ENCODE assay signal across 21 cellular contexts in genomic region chr19:19006213-19006612, GRCh38. TPM values are rescaled to one million over a fixed set of nuclear protein-coding genes. Genes with fewer than 3 reads are reported as not detected.
DNase-seq lines count a peak whose midpoint lies in the region; ATAC-seq and TF ChIP-seq lines count a peak whose summit lies in the region.
"Had no signal": no experiment of that assay in that cellular context is flagged by ENCODE, and none has a peak within 500 bp of the region (broad histone marks: within the 10 kb centered on the region; RNA-seq: fewer than 3 reads in every experiment).

No MANE protein-coding gene starts in this region.

- no peak overlapping the region for H3K27ac Mint-ChIP-seq in activated T-helper 1 cell treated with anti-CD3 and anti-CD28 coated beads, Interleukin-12 subunit alpha, Interleukin-12 subunit beta, Interleukin-2, Interleukin-4 antibody, amounts not matched to agents 30 ng/mL and 10 ng/mL and 1 ng/mL, durations not matched to agents 14 hours and 24 hours and 36 hours
- H3K27ac Mint-ChIP-seq: CD8-positive, alpha-beta T cell had no signal

- no peak overlapping the region for H3K27ac ChIP-seq in left ventricle myocardium inferior (replicated peaks)
- H3K27ac ChIP-seq: BLaER1 had no signal

- ATAC-seq in left ventricle myocardium superior, result peak; percentile 62
- ATAC-seq: CD8-positive, alpha-beta T cell; GM12878 had no signal

- TF ChIP-seq CTCF in left ventricle myocardium inferior (IDR thresholded peaks at IDR 0.05; ENCODE audit: borderline replicate concordance) (no peak), astrocyte of the cerebellum (IDR thresholded peaks at IDR 0.05; ENCODE audit: low read depth, low read length, missing control alignments) (no peak), fibroblast of the aortic adventitia (IDR thresholded peaks at IDR 0.05; ENCODE audit: insufficient read depth, low read length) (no peak)

- no peaks in the 10 kb centered on the region for H3K4me1 Mint-ChIP-seq in activated T-helper 1 cell treated with anti-CD3 and anti-CD28 coated beads, Interleukin-12 subunit alpha, Interleukin-12 subunit beta, Interleukin-2, Interleukin-4 antibody, amounts not matched to agents 30 ng/mL and 10 ng/mL and 1 ng/mL, durations not matched to agents 14 hours and 24 hours and 36 hours (ENCODE audit: low read depth)

- H3K4me3 ChIP-seq in left ventricle myocardium inferior (no peak overlapping the region), astrocyte of the cerebellum (ENCODE audit: low read depth, low read length) (no peak overlapping the region), fibroblast of the aortic adventitia (ENCODE audit: low read depth, low read length) (no peak overlapping the region)
- H3K4me3 ChIP-seq: BLaER1, GM12878 had no signal

- H3K9me3 ChIP-seq in left ventricle myocardium inferior (replicated peaks), result no peaks in the 10 kb centered on the region
- H3K9me3 ChIP-seq: BLaER1, SK-N-SH had no signal

- no peaks in the 10 kb centered on the region for H3K27me3 Mint-ChIP-seq in activated T-helper 1 cell treated with anti-CD3 and anti-CD28 coated beads, Interleukin-12 subunit alpha, Interleukin-12 subunit beta, Interleukin-2, Interleukin-4 antibody, amounts not matched to agents 30 ng/mL and 10 ng/mL and 1 ng/mL, durations not matched to agents 14 hours and 24 hours and 36 hours (ENCODE audit: insufficient read depth)

- intact Hi-C loops in left ventricle myocardium superior (cut with micrococcal nuclease), result no loop called here
- intact Hi-C loops in left ventricle myocardium inferior (cut with micrococcal nuclease), result no loop called here
- intact Hi-C loops in activated T-helper 1 cell treated with anti-CD3 and anti-CD28 coated beads, Interleukin-12 subunit alpha, Interleukin-12 subunit beta, Interleukin-2, Interleukin-4 antibody, amounts not matched to agents 30 ng/mL and 10 ng/mL and 1 ng/mL, durations not matched to agents 14 hours and 24 hours and 36 hours (cut with micrococcal nuclease), result no loop called here

- no peak overlapping the region for H3K4me3 Mint-ChIP-seq in activated T-helper 1 cell treated with anti-CD3 and anti-CD28 coated beads, Interleukin-12 subunit alpha, Interleukin-12 subunit beta, Interleukin-2, Interleukin-4 antibody, amounts not matched to agents 30 ng/mL and 10 ng/mL and 1 ng/mL, durations not matched to agents 14 hours and 24 hours and 36 hours
- H3K4me3 Mint-ChIP-seq: CD8-positive, alpha-beta T cell had no signal

- H3K36me3 Mint-ChIP-seq in activated T-helper 1 cell treated with anti-CD3 and anti-CD28 coated beads, Interleukin-12 subunit alpha, Interleukin-12 subunit beta, Interleukin-2, Interleukin-4 antibody, amounts not matched to agents 30 ng/mL and 10 ng/mL and 1 ng/mL, durations not matched to agents 14 hours and 24 hours and 36 hours (ENCODE audit: low read depth), result peaks cover 46% of the 10 kb centered on the region

- in situ Hi-C loops in astrocyte of the cerebellum (cut with HindIII; ENCODE audit: low sequenced_read_pairs), result no loop called here

- no peaks in the 10 kb centered on the region for H3K9me3 Mint-ChIP-seq in activated T-helper 1 cell treated with anti-CD3 and anti-CD28 coated beads, Interleukin-12 subunit alpha, Interleukin-12 subunit beta, Interleukin-2, Interleukin-4 antibody, amounts not matched to agents 30 ng/mL and 10 ng/mL and 1 ng/mL, durations not matched to agents 14 hours and 24 hours and 36 hours
- H3K9me3 Mint-ChIP-seq: CD8-positive, alpha-beta T cell had no signal

- H3K36me3 ChIP-seq in left ventricle myocardium inferior, result peaks cover 92% of the 10 kb centered on the region

- no peaks in the 10 kb centered on the region for H3K27me3 ChIP-seq in left ventricle myocardium inferior (ENCODE audit: low read depth)
- H3K27me3 ChIP-seq: BLaER1 had no signal

- DNase-seq in left ventricle myocardium superior, result no peak
- DNase-seq in left ventricle myocardium inferior, result no peak
- DNase-seq in astrocyte of the cerebellum (ENCODE audit: low read depth), result peak; percentile 4
- peak; percentile 40 for DNase-seq in fibroblast of the aortic adventitia (ENCODE audit: low read depth)
- no peak for DNase-seq in NCI-H2171 treated with DMSO at 0.1 percent for 48 hours (lab: John Stamatoyannopoulos, UW)
- DNase-seq in T-helper 2 cell, result no peak
- DNase-seq in mucosa of gallbladder (ENCODE audit: low spot score), result no peak
- DNase-seq in activated T-helper 1 cell treated with anti-CD3 and anti-CD28 coated beads, Interleukin-12 subunit alpha, Interleukin-12 subunit beta, Interleukin-2, Interleukin-4 antibody, amounts not matched to agents 30 ng/mL and 10 ng/mL and 1 ng/mL, durations not matched to agents 14 hours and 24 hours and 36 hours (ENCODE audit: low spot score), result no peak
- DNase-seq: Calu3; CD8-positive, alpha-beta T cell; EL; KG1; MV-4-11; NCI-H187; NCI-H2107; NCI-H2227 treated with DMSO at 0.1 percent for 48 hours; NCI-H524; SHP77 treated with DMSO at 0.1 percent for 48 hours; SK-N-SH had no signal

- peaks cover 10% of the 10 kb centered on the region for H3K4me1 ChIP-seq in left ventricle myocardium inferior

RNA-seq across cellular contexts. Expression of gene SUGP2, which starts 27.1 kb away (rescaled TPM):
- total RNA-seq in left ventricle myocardium superior (71.9 TPM), left ventricle myocardium inferior (68.2 TPM), fibroblast of the aortic adventitia (ENCODE audit: low replicate concordance) (23.1 and 35.3 TPM in 2 replicates), mucosa of gallbladder (69.8 TPM)
- total RNA-seq in activated T-helper 1 cell treated with anti-CD3 and anti-CD28 coated beads, Interleukin-12 subunit alpha, Interleukin-12 subunit beta, Interleukin-2, Interleukin-4 antibody, amounts not matched to agents 30 ng/mL and 10 ng/mL and 1 ng/mL, durations not matched to agents 14 hours and 24 hours and 36 hours, result 114 and 128 TPM in 2 replicates

RNA-seq across cellular contexts. Expression of gene ARMC6, which starts 27.2 kb away (rescaled TPM):
- total RNA-seq in left ventricle myocardium superior (12.2 TPM), left ventricle myocardium inferior (15.0 TPM), fibroblast of the aortic adventitia (ENCODE audit: low replicate concordance) (29.6 and 30.1 TPM in 2 replicates), mucosa of gallbladder (19.5 TPM)
- 54.9 and 56.5 TPM in 2 replicates for total RNA-seq in activated T-helper 1 cell treated with anti-CD3 and anti-CD28 coated beads, Interleukin-12 subunit alpha, Interleukin-12 subunit beta, Interleukin-2, Interleukin-4 antibody, amounts not matched to agents 30 ng/mL and 10 ng/mL and 1 ng/mL, durations not matched to agents 14 hours and 24 hours and 36 hours

RNA-seq across cellular contexts. Expression of gene SLC25A42, which starts 57.6 kb away (rescaled TPM):
- 29.5 TPM for total RNA-seq in left ventricle myocardium superior
- 27.2 TPM for total RNA-seq in left ventricle myocardium inferior
- 3.7 and 4.8 TPM in 2 replicates for total RNA-seq in fibroblast of the aortic adventitia (ENCODE audit: low replicate concordance)
- total RNA-seq in mucosa of gallbladder, result 10.5 TPM
- 7.8 and 10.8 TPM in 2 replicates for total RNA-seq in activated T-helper 1 cell treated with anti-CD3 and anti-CD28 coated beads, Interleukin-12 subunit alpha, Interleukin-12 subunit beta, Interleukin-2, Interleukin-4 antibody, amounts not matched to agents 30 ng/mL and 10 ng/mL and 1 ng/mL, durations not matched to agents 14 hours and 24 hours and 36 hours

Comparison
In these comparisons a context has a peak if more than half of its experiments do, and no peak if none do; other contexts are left out.
1. DNase-seq: peak in astrocyte of the cerebellum (single experiment) and fibroblast of the aortic adventitia (single experiment); none in left ventricle myocardium superior (single experiment), left ventricle myocardium inferior (single experiment), NCI-H2171 treated with DMSO at 0.1 percent for 48 hours (single experiment), T-helper 2 cell (0 of 5), mucosa of gallbladder (single experiment) and activated T-helper 1 cell treated with anti-CD3 and anti-CD28 coated beads, Interleukin-12 subunit alpha, Interleukin-12 subunit beta, Interleukin-2, Interleukin-4 antibody, amounts not matched to agents 30 ng/mL and 10 ng/mL and 1 ng/mL, durations not matched to agents 14 hours and 24 hours and 36 hours (single experiment).